ENCODE assay signal across 8 cellular contexts in genomic region chr7:101217388-101218235, GRCh38. TPM values are rescaled to one million over a fixed set of nuclear protein-coding genes. Genes with fewer than 3 reads are reported as not detected.
DNase-seq lines count a peak whose midpoint lies in the region; ATAC-seq and TF ChIP-seq lines count a peak whose summit lies in the region.

Gene PLOD3, minus strand, starts transcription at chr7:101217581. Its CDS starts 307 bp downstream, at chr7:101217274.
Gene ZNHIT1, plus strand, starts transcription at chr7:101218165. Its CDS starts 31 bp downstream, at chr7:101218196.

- TF ChIP-seq CTCF in coronary artery (IDR thresholded peaks at IDR 0.05), result no peak

- H3K27me3 Mint-ChIP-seq in activated CD4-positive, alpha-beta T cell treated with anti-CD3 and anti-CD28 coated beads, Interleukin-2, amount 10 ng/mL, durations not matched to agents 7 days and 5 days, result no peaks in the 10 kb centered on the region

- ATAC-seq in GM19328 (IDR thresholded peaks at IDR 0.05; ENCODE audit: unreplicated experiment) (peak; percentile 59), HG03520 (IDR thresholded peaks at IDR 0.05; ENCODE audit: unreplicated experiment) (peak; percentile 68), left colon (peak; percentile 83)

- H3K4me2 ChIP-seq in BLaER1, result peak within 1 kb of the TSS; percentile 94

- peak within 1 kb of the TSS; percentile 88 for H3K4me3 ChIP-seq in BLaER1
- H3K4me3 ChIP-seq in coronary artery, result peak within 1 kb of the TSS; percentile 93

- H3K36me3 Mint-ChIP-seq in activated CD4-positive, alpha-beta T cell treated with anti-CD3 and anti-CD28 coated beads, Interleukin-2, amount 10 ng/mL, durations not matched to agents 7 days and 5 days (ENCODE audit: low read depth), result peaks cover 11% of the 10 kb centered on the region

- DNase-seq in NCI-H69 (lab: John Stamatoyannopoulos, UW) (peak; percentile 99), coronary artery (ENCODE audit: low spot score) (peak; percentile 96), left colon (peak; percentile 97 to 99)
- peak; percentile 98 for DNase-seq in activated CD4-positive, alpha-beta T cell treated with anti-CD3 and anti-CD28 coated beads, Interleukin-2, amount 10 ng/mL, durations not matched to agents 7 days and 5 days
- DNase-seq in stimulated activated CD4-positive, alpha-beta T cell treated with anti-CD3 and anti-CD28 coated beads, Interleukin-1b, Interleukin-23, amount 100 ng/mL, for 48 hours, result peak; percentile 96

- H3K4me1 ChIP-seq in BLaER1, result peaks cover 53% of the 10 kb centered on the region

- peaks cover 50% of the 10 kb centered on the region for H3K36me3 ChIP-seq in BLaER1

- H3K27ac ChIP-seq in BLaER1, result peak within 1 kb of the TSS; percentile 74
- peak within 1 kb of the TSS; percentile 81 to 97 for H3K27ac ChIP-seq in coronary artery

- peak within 1 kb of the TSS; percentile 95 for H3K4me3 Mint-ChIP-seq in activated CD4-positive, alpha-beta T cell treated with anti-CD3 and anti-CD28 coated beads, Interleukin-2, amount 10 ng/mL, durations not matched to agents 7 days and 5 days

- no peaks in the 10 kb centered on the region for H3K9me3 Mint-ChIP-seq in activated CD4-positive, alpha-beta T cell treated with anti-CD3 and anti-CD28 coated beads, Interleukin-2, amount 10 ng/mL, durations not matched to agents 7 days and 5 days

- H3K27ac Mint-ChIP-seq in activated CD4-positive, alpha-beta T cell treated with anti-CD3 and anti-CD28 coated beads, Interleukin-2, amount 10 ng/mL, durations not matched to agents 7 days and 5 days, result peak within 1 kb of the TSS; percentile 82

- no peaks in the 10 kb centered on the region for H3K9me3 ChIP-seq in BLaER1

- H3K27me3 ChIP-seq in BLaER1, result no peaks in the 10 kb centered on the region

- peaks cover 41% of the 10 kb centered on the region for H4K20me1 ChIP-seq in BLaER1

- POLR2A ChIA-PET in activated CD4-positive, alpha-beta T cell treated with anti-CD3 and anti-CD28 coated beads, Interleukin-2, amount 10 ng/mL, durations not matched to agents 7 days and 5 days (lab: Charles Lee), result interaction anchor here (0.6 to 1.3 kb wide), 4 partner anchors 27 to 343 kb away, joined by 3 to 11 read pairs (median 4); partner anchors contain the start of gene SRRT

- peak within 1 kb of the TSS; percentile 77 for H3K9ac ChIP-seq in BLaER1

- CTCF ChIA-PET in activated CD4-positive, alpha-beta T cell treated with anti-CD3 and anti-CD28 coated beads, Interleukin-2, amount 10 ng/mL, durations not matched to agents 7 days and 5 days (lab: Charles Lee), result interaction anchor here (0.5 to 6.1 kb wide), 19 partner anchors 11 to 1182 kb away, joined by 3 to 58 read pairs (median 4); partner anchors contain the start of genes FIS1 and SERPINE1

- H3K4me1 Mint-ChIP-seq in activated CD4-positive, alpha-beta T cell treated with anti-CD3 and anti-CD28 coated beads, Interleukin-2, amount 10 ng/mL, durations not matched to agents 7 days and 5 days, result peaks cover 36% of the 10 kb centered on the region

- intact Hi-C loops in left colon (cut with DNase I, micrococcal nuclease), result no loop called here

RNA-seq across cellular contexts. Expression of gene PLOD3, which starts in this region (rescaled TPM):
- 10 to 100 TPM; 59.7 to 69.5 TPM for total RNA-seq in activated CD4-positive, alpha-beta T cell treated with anti-CD3 and anti-CD28 coated beads, Interleukin-2, amount 10 ng/mL, durations not matched to agents 7 days and 5 days
- total RNA-seq in left colon, result 10 to 100 TPM; 81.9 to 85.9 TPM

RNA-seq across cellular contexts. Expression of gene ZNHIT1, which starts in this region (rescaled TPM):
- 10 to 100 TPM; 61.6 to 67.4 TPM for total RNA-seq in activated CD4-positive, alpha-beta T cell treated with anti-CD3 and anti-CD28 coated beads, Interleukin-2, amount 10 ng/mL, durations not matched to agents 7 days and 5 days
- total RNA-seq in left colon, result 10 to 100 TPM; 85.3 to 92.9 TPM

Comparison
In these comparisons a context has a peak if more than half of its experiments do, and no peak if none do; other contexts are left out.
1. Peak in every context shown above with its lines: DNase-seq, ATAC-seq, H3K4me3 ChIP-seq and H3K27ac ChIP-seq.